Comparison of ENCODE assay signal across 2 cellular contexts in the genomic region with DNA sequence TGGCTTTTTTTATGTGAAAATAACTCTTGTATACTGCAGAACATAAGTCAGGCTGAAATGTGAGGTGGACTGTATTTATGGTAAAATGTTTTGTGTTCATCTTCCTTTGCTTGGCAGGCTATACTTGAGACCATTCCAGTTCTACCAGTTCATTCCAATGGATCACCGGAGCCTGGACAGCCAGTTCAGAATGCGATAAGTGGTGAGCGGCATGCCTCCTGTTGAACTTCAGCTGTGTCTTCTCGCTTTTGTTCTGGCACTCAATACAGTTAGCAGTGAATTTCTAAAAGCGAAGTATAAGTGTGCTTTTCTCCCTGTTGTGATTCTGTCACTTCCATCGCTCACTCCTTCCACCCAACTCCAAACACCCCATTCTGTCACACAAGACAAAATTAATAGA.
TF ChIP-seq lines count a peak whose summit lies in the region.

No MANE protein-coding gene starts in this region.

TF ChIP-seq in HEK293, 187 proteins besides CTCF, POLR2A, EP300 and RAD21 (continued from another document):
- TF ChIP-seq, protein P1, sequence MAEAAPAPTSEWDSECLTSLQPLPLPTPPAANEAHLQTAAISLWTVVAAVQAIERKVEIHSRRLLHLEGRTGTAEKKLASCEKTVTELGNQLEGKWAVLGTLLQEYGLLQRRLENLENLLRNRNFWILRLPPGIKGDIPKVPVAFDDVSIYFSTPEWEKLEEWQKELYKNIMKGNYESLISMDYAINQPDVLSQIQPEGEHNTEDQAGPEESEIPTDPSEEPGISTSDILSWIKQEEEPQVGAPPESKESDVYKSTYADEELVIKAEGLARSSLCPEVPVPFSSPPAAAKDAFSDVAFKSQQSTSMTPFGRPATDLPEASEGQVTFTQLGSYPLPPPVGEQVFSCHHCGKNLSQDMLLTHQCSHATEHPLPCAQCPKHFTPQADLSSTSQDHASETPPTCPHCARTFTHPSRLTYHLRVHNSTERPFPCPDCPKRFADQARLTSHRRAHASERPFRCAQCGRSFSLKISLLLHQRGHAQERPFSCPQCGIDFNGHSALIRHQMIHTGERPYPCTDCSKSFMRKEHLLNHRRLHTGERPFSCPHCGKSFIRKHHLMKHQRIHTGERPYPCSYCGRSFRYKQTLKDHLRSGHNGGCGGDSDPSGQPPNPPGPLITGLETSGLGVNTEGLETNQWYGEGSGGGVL (tag by site-specific recombination; IDR thresholded peaks at IDR 0.05), result no peak

TF ChIP-seq in WTC11, 78 proteins besides CTCF, POLR2A, EP300 and RAD21 (continued from another document):
- TF ChIP-seq, protein P2, sequence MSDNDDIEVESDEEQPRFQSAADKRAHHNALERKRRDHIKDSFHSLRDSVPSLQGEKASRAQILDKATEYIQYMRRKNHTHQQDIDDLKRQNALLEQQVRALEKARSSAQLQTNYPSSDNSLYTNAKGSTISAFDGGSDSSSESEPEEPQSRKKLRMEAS (CRISPR knock-in tag; IDR thresholded peaks at IDR 0.05), result no peak
- TF ChIP-seq, protein P3, sequence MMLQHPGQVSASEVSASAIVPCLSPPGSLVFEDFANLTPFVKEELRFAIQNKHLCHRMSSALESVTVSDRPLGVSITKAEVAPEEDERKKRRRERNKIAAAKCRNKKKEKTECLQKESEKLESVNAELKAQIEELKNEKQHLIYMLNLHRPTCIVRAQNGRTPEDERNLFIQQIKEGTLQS (CRISPR knock-in tag; conservative IDR thresholded peaks at IDR 0.05), result no peak
